13 cellular contexts compared by ENCODE assay signal in the genomic region with DNA sequence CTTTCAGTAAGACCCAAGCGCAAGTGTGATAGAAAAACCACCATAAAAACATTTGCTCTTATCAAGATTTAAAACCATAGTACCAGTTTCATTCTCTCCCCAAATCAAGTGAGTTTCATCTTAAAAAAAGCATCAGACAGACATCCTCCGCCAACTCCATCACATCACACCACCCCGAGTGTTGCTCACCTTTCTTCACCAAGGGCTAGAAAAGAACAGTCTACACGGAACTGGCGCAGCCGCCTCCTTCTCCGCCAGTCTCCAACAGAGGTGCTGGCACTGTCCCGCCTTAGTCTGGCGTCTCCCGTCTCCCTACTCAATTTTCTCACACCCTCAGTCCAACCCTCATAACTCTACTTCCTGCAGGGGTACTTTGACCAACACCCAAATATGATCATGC. TPM values are rescaled to one million over a fixed set of nuclear protein-coding genes. Genes with fewer than 3 reads are reported as not detected.
A peak's percentile ranks its signal among the peaks of the same experiment; 100 is the strongest.
DNase-seq lines count a peak whose midpoint lies in the region; ATAC-seq, FAIRE-seq and TF ChIP-seq lines count a peak whose summit lies in the region.
"Had no signal": no experiment of that assay in that cellular context is flagged by ENCODE, and none has a peak within 500 bp of the region (broad histone marks: within the 10 kb centered on the region; RNA-seq: fewer than 3 reads in every experiment).

No MANE protein-coding gene starts in this region.

- POLR2A ChIA-PET in activated CD4-positive, alpha-beta memory T cell treated with anti-CD3 and anti-CD28 coated beads for 36 hours (lab: Charles Lee), result no interaction called here
- POLR2A ChIA-PET in activated CD4-positive, alpha-beta memory T cell treated with anti-CD3 and anti-CD28 coated beads, Interleukin-2, amount 10 ng/mL, durations not matched to agents 7 days and 5 days (lab: Charles Lee), result no interaction called here
- POLR2A ChIA-PET in activated CD8-positive, alpha-beta T cell treated with anti-CD3 and anti-CD28 coated beads for 36 hours (lab: Charles Lee), result no interaction called here
- POLR2A ChIA-PET in GM12878 (lab: Charles Lee), result interaction anchor here (0.9 to 1.3 kb wide), 2 partner anchors 19 to 77 kb away, joined by 3 read pairs; no protein-coding TSS in a partner anchor

- no peaks in the 10 kb centered on the region for H3K9me3 ChIP-seq in GM12878 (replicated peaks; ENCODE audit: control insufficient read depth, insufficient read depth, low read length)
- H3K9me3 ChIP-seq: transverse colon had no signal

- H3K27ac ChIP-seq in GM12878 (ENCODE audit: control insufficient read depth, insufficient read depth), result no peak overlapping the region
- H3K27ac ChIP-seq: transverse colon had no signal

- H3K9ac ChIP-seq in GM12878 (ENCODE audit: control insufficient read depth, insufficient read depth, low read length), result no peak overlapping the region

- no peaks in the 10 kb centered on the region for H3K79me2 ChIP-seq in GM12878 (ENCODE audit: control insufficient read depth, insufficient read depth, low read length)

- H3K4me3 ChIP-seq in GM12878 (no peak overlapping the region), lower leg skin (ENCODE audit: low read depth, poor library complexity, severe bottlenecking) (no peak overlapping the region)
- H3K4me3 ChIP-seq: transverse colon had no signal

- no peaks in the 10 kb centered on the region for H4K20me1 ChIP-seq in GM12878 (ENCODE audit: control insufficient read depth, insufficient read depth)

- SMC1A ChIA-PET in GM12878 (lab: Charles Lee; ENCODE audit: uncharacterized antibody, unreplicated experiment), result interaction anchor here (1.7 kb wide), 1 partner anchor 16 kb away, joined by 3 read pairs; no protein-coding TSS in a partner anchor

- H3K4me1 Mint-ChIP-seq in activated CD4-positive, alpha-beta memory T cell treated with anti-CD3 and anti-CD28 coated beads for 36 hours (ENCODE audit: low read depth), result peaks cover 9% of the 10 kb centered on the region
- H3K4me1 Mint-ChIP-seq in activated CD4-positive, alpha-beta memory T cell treated with anti-CD3 and anti-CD28 coated beads, Interleukin-2, amount 10 ng/mL, durations not matched to agents 7 days and 5 days, result peaks cover 14% of the 10 kb centered on the region
- H3K4me1 Mint-ChIP-seq in activated CD8-positive, alpha-beta T cell treated with anti-CD3 and anti-CD28 coated beads for 36 hours (ENCODE audit: low read depth), result peaks cover 13% of the 10 kb centered on the region

- H3K36me3 Mint-ChIP-seq in activated CD4-positive, alpha-beta memory T cell treated with anti-CD3 and anti-CD28 coated beads for 36 hours, result no peaks in the 10 kb centered on the region
- H3K36me3 Mint-ChIP-seq in activated CD4-positive, alpha-beta memory T cell treated with anti-CD3 and anti-CD28 coated beads, Interleukin-2, amount 10 ng/mL, durations not matched to agents 7 days and 5 days (ENCODE audit: low read depth), result no peaks in the 10 kb centered on the region
- no peaks in the 10 kb centered on the region for H3K36me3 Mint-ChIP-seq in activated CD8-positive, alpha-beta T cell treated with anti-CD3 and anti-CD28 coated beads for 36 hours (ENCODE audit: low read depth)

- intact Hi-C loops in activated CD4-positive, alpha-beta memory T cell treated with anti-CD3 and anti-CD28 coated beads for 36 hours (cut with micrococcal nuclease), result loop anchor here (5.0 kb wide), 1 partner anchor 39 kb away; no protein-coding TSS in a partner anchor
- intact Hi-C loops in activated CD8-positive, alpha-beta T cell treated with anti-CD3 and anti-CD28 coated beads for 36 hours (cut with micrococcal nuclease), result loop anchor here (5.0 kb wide), 1 partner anchor 444 kb away; no protein-coding TSS in a partner anchor
- intact Hi-C loops in GM12878 (cut with micrococcal nuclease; ENCODE audit: unreplicated experiment) (loop anchor here (5.0 kb wide), 1 partner anchor 89 kb away; no protein-coding TSS in a partner anchor), lower leg skin (cut with DNase I; ENCODE audit: low total_unique reads) (no loop called here)

- in situ Hi-C loops in GM12878 (cut with MboI), result no loop called here

- TF ChIP-seq POLR2A in GM12878 (IDR thresholded peaks at IDR 0.05; ENCODE audit: low read depth, low read length), result no peak
- no peak for TF ChIP-seq POLR2A in lower leg skin (IDR thresholded peaks at IDR 0.05)

- FAIRE-seq in GM12878 (lab: Jason Lieb, UNC), result no peak
- FAIRE-seq: colon, D721Med had no signal

- CTCF ChIA-PET in activated CD4-positive, alpha-beta memory T cell treated with anti-CD3 and anti-CD28 coated beads for 36 hours (lab: Charles Lee), result no interaction called here
- CTCF ChIA-PET in activated CD4-positive, alpha-beta memory T cell treated with anti-CD3 and anti-CD28 coated beads, Interleukin-2, amount 10 ng/mL, durations not matched to agents 7 days and 5 days (lab: Charles Lee), result interaction anchor here (1.3 kb wide), 1 partner anchor 169 kb away, joined by 4 read pairs; no protein-coding TSS in a partner anchor
- CTCF ChIA-PET in activated CD8-positive, alpha-beta T cell treated with anti-CD3 and anti-CD28 coated beads for 36 hours (lab: Charles Lee), result interaction anchor here (1.0 kb wide), 1 partner anchor 74 kb away, joined by 3 read pairs; no protein-coding TSS in a partner anchor
- CTCF ChIA-PET in GM12878 (lab: Yijun Ruan, JAX), result interaction anchor here (1.2 to 4.9 kb wide), 3 partner anchors 16 to 32 kb away, joined by 3 to 49 read pairs (median 9); no protein-coding TSS in a partner anchor

- peak; percentile 32 for DNase-seq in activated CD4-positive, alpha-beta memory T cell treated with anti-CD3 and anti-CD28 coated beads for 36 hours
- DNase-seq in activated CD4-positive, alpha-beta memory T cell treated with anti-CD3 and anti-CD28 coated beads, Interleukin-2, amount 10 ng/mL, durations not matched to agents 7 days and 5 days, result no peak
- DNase-seq in activated CD8-positive, alpha-beta T cell treated with anti-CD3 and anti-CD28 coated beads for 36 hours, result peak; percentile 68
- DNase-seq in GM12878 (ENCODE audit: low read depth, low spot score) (no peak), NCI-H226 (no peak), NCI-H2227 (lab: John Stamatoyannopoulos, UW; ENCODE audit: unreplicated experiment) (no peak), lower leg skin (ENCODE audit: low spot score in 2 of 2) (no peak)
- peak; percentile 15 to 16 for DNase-seq in stimulated activated CD4-positive, alpha-beta T cell treated with anti-CD3 and anti-CD28 coated beads, Interleukin-4, amount 100 ng/mL, for 48 hours (ENCODE audit: low read depth in 2 of 2)
- DNase-seq: NCI-H2171, retina, transverse colon had no signal

- H3K27ac Mint-ChIP-seq in activated CD4-positive, alpha-beta memory T cell treated with anti-CD3 and anti-CD28 coated beads for 36 hours, result no peak overlapping the region
- no peak overlapping the region for H3K27ac Mint-ChIP-seq in activated CD4-positive, alpha-beta memory T cell treated with anti-CD3 and anti-CD28 coated beads, Interleukin-2, amount 10 ng/mL, durations not matched to agents 7 days and 5 days
- H3K27ac Mint-ChIP-seq in activated CD8-positive, alpha-beta T cell treated with anti-CD3 and anti-CD28 coated beads for 36 hours, result peak overlapping the region; percentile 68

- H3K27me3 Mint-ChIP-seq in activated CD4-positive, alpha-beta memory T cell treated with anti-CD3 and anti-CD28 coated beads for 36 hours, result no peaks in the 10 kb centered on the region
- H3K27me3 Mint-ChIP-seq in activated CD4-positive, alpha-beta memory T cell treated with anti-CD3 and anti-CD28 coated beads, Interleukin-2, amount 10 ng/mL, durations not matched to agents 7 days and 5 days, result peaks cover 9% of the 10 kb centered on the region
- no peaks in the 10 kb centered on the region for H3K27me3 Mint-ChIP-seq in activated CD8-positive, alpha-beta T cell treated with anti-CD3 and anti-CD28 coated beads for 36 hours

- H3K4me1 ChIP-seq in GM12878 (ENCODE audit: control insufficient read depth, insufficient read depth, low read length), result 0 out of 2 replicates have a peak, but pooled peaks cover 3% of the 10 kb centered on the region
- H3K4me1 ChIP-seq: transverse colon had no signal

- no peak for TF ChIP-seq CTCF in activated CD8-positive, alpha-beta T cell treated with anti-CD3 and anti-CD28 coated beads for 36 hours (IDR thresholded peaks at IDR 0.05)
- TF ChIP-seq CTCF in GM12878 (IDR thresholded peaks at IDR 0.05 in 2 of 3, conservative IDR thresholded peaks at IDR 0.05 in 1 of 3; ENCODE audit: control insufficient read depth in 2 of 3, extremely low read depth in 1 of 3, insufficient read depth in 1 of 3, low read depth in 3 of 3, low read length in 3 of 3) (no peak), lower leg skin (IDR thresholded peaks at IDR 0.05) (no peak)

- RAD21 ChIA-PET in GM12878 (lab: Charles Lee; ENCODE audit: unreplicated experiment), result interaction anchor here (0.6 to 1.2 kb wide), 2 partner anchors 15 to 97 kb away, joined by 3 to 5 read pairs; no protein-coding TSS in a partner anchor

- 62% methylated on average over 10 of the region's 10 CpGs for WGBS in GM12878 (ENCODE audit: insufficient coverage, insufficient replicate concordance, low lambda C conversion rate, missing lambda C conversion rate)
- WGBS in lower leg skin, 2 donors, result 58 to 61% methylated on average over 10 of the region's 10 CpGs

- ATAC-seq in activated CD8-positive, alpha-beta T cell treated with anti-CD3 and anti-CD28 coated beads for 36 hours, result peak; percentile 79
- no peak for ATAC-seq in GM12878

- 0 out of 2 replicates have a peak overlapping the region, but pooled peaks have one; percentile 3 for H3K4me2 ChIP-seq in GM12878 (ENCODE audit: control insufficient read depth, insufficient read depth)

- no peak for TF ChIP-seq EP300 in GM12878 (IDR thresholded peaks at IDR 0.05; ENCODE audit: borderline replicate concordance in 1 of 2, control insufficient read depth in 1 of 2, low read depth in 2 of 2, low read length in 2 of 2)

- H3K4me3 Mint-ChIP-seq in activated CD4-positive, alpha-beta memory T cell treated with anti-CD3 and anti-CD28 coated beads for 36 hours, result peak overlapping the region; percentile 9
- no peak overlapping the region for H3K4me3 Mint-ChIP-seq in activated CD4-positive, alpha-beta memory T cell treated with anti-CD3 and anti-CD28 coated beads, Interleukin-2, amount 10 ng/mL, durations not matched to agents 7 days and 5 days
- peak overlapping the region; percentile 42 for H3K4me3 Mint-ChIP-seq in activated CD8-positive, alpha-beta T cell treated with anti-CD3 and anti-CD28 coated beads for 36 hours

- no peak overlapping the region for H2AFZ ChIP-seq in GM12878 (ENCODE audit: control insufficient read depth, low read depth, low read length)

- no peak for TF ChIP-seq RAD21 in GM12878 (IDR thresholded peaks at IDR 0.05; ENCODE audit: insufficient read depth, low read depth, low read length)

- H3K27me3 ChIP-seq in GM12878 (replicated peaks in 1 of 2; ENCODE audit: control insufficient read depth in 2 of 2, insufficient read depth in 2 of 2, low read length in 1 of 2), result no peaks in the 10 kb centered on the region
- H3K27me3 ChIP-seq: transverse colon had no signal

- no peaks in the 10 kb centered on the region for H3K9me3 Mint-ChIP-seq in activated CD4-positive, alpha-beta memory T cell treated with anti-CD3 and anti-CD28 coated beads for 36 hours
- no peaks in the 10 kb centered on the region for H3K9me3 Mint-ChIP-seq in activated CD4-positive, alpha-beta memory T cell treated with anti-CD3 and anti-CD28 coated beads, Interleukin-2, amount 10 ng/mL, durations not matched to agents 7 days and 5 days
- no peaks in the 10 kb centered on the region for H3K9me3 Mint-ChIP-seq in activated CD8-positive, alpha-beta T cell treated with anti-CD3 and anti-CD28 coated beads for 36 hours

- TSS peak; percentile 44 for BruUV-seq in GM12878 (replicated peaks; lab: Mats Ljungman, UMichigan)

- no peaks in the 10 kb centered on the region for H3K36me3 ChIP-seq in GM12878 (ENCODE audit: control insufficient read depth in 2 of 2, insufficient read depth in 2 of 2, low read length in 1 of 2)
- H3K36me3 ChIP-seq: transverse colon had no signal

RNA-seq across cellular contexts. Expression of gene WIPI2, which starts 46.9 kb away (rescaled TPM):
- total RNA-seq in activated CD4-positive, alpha-beta memory T cell treated with anti-CD3 and anti-CD28 coated beads for 36 hours, result 10 to 100 TPM; 46.0 to 46.7 TPM
- 10 to 100 TPM; 59.5 to 60.4 TPM for total RNA-seq in activated CD4-positive, alpha-beta memory T cell treated with anti-CD3 and anti-CD28 coated beads, Interleukin-2, amount 10 ng/mL, durations not matched to agents 7 days and 5 days
- 10 to 100 TPM; 39.3 to 39.5 TPM for total RNA-seq in activated CD8-positive, alpha-beta T cell treated with anti-CD3 and anti-CD28 coated beads for 36 hours
- total RNA-seq in GM12878 (2013; cell fraction: nucleolus; rRNA removed), result 80.9 and 85.9 TPM in 2 replicates
- 33.9 and 41.4 TPM in 2 replicates for total RNA-seq in GM12878 (2014; rRNA removed)
- total RNA-seq in GM12878 (2014; rRNA removed; fragmentation: Illumina TruSeq; extraction: Trizol), result 28.7 and 28.9 TPM in 2 replicates
- 50.3 and 55.1 TPM in 2 replicates for total RNA-seq in GM12878 (2021)
- 31.4 TPM for polyA plus RNA-seq in GM12878 (2011; ENCODE audit: low read depth)
- polyA plus RNA-seq in GM12878 (2011; rRNA removed), result 74.1 and 103 TPM in 2 replicates
- polyA plus RNA-seq in GM12878 (2011; cell fraction: cytosol; rRNA removed), result 80.3 and 99.3 TPM in 2 replicates
- 81.3 and 88.3 TPM in 2 replicates for polyA plus RNA-seq in GM12878 (2011; cell fraction: nucleus; rRNA removed)
- 49.5 and 55.6 TPM in 2 replicates for polyA plus RNA-seq in GM12878 (2012)
- 36.9 and 43.2 TPM in 2 replicates for polyA plus RNA-seq in GM12878 (2014; fragmentation: Illumina TruSeq; extraction: Trizol)
- polyA plus RNA-seq in GM12878 (2014; fragmentation: Nextera tagmentation; extraction: Ambion mirVana), result 10 to 100 TPM in 1 of 2 experiments, 1 to 10 TPM in 1; 6.9 to 12.2 TPM
- polyA plus RNA-seq in GM12878 (2014; rRNA removed), result 56.6 and 59.0 TPM in 2 replicates
- 10 to 100 TPM; 42.5 to 45.7 TPM for polyA plus RNA-seq in GM12878 (2016; fragmentation: Nextera tagmentation; extraction: Ambion mirVana)
- 91.8 and 112 TPM in 2 replicates for polyA minus RNA-seq in GM12878 (2011; rRNA and poly(A)+ RNA removed)
- 22.9 and 33.4 TPM in 2 replicates for polyA minus RNA-seq in GM12878 (2011; cell fraction: cytosol; rRNA and poly(A)+ RNA removed)
- polyA minus RNA-seq in GM12878 (2011; cell fraction: nucleus; rRNA and poly(A)+ RNA removed), result 24.1 and 25.4 TPM in 2 replicates
- 100 to 1,000 TPM in 3 of 4 donors, 10 to 100 TPM in 1; 94.1 to 120 (median 108) TPM for total RNA-seq in lower leg skin

Comparison
In these comparisons a context has a peak if more than half of its experiments do, and no peak if none do; other contexts are left out.
1. DNase-seq: peak in activated CD4-positive, alpha-beta memory T cell treated with anti-CD3 and anti-CD28 coated beads for 36 hours (single experiment), activated CD8-positive, alpha-beta T cell treated with anti-CD3 and anti-CD28 coated beads for 36 hours (single experiment) and stimulated activated CD4-positive, alpha-beta T cell treated with anti-CD3 and anti-CD28 coated beads, Interleukin-4, amount 100 ng/mL, for 48 hours (2 of 2); none in activated CD4-positive, alpha-beta memory T cell treated with anti-CD3 and anti-CD28 coated beads, Interleukin-2, amount 10 ng/mL, durations not matched to agents 7 days and 5 days (single experiment), GM12878 (single experiment), NCI-H226 (single experiment), NCI-H2227 (single experiment) and lower leg skin (0 of 2).